In the genomic region with DNA sequence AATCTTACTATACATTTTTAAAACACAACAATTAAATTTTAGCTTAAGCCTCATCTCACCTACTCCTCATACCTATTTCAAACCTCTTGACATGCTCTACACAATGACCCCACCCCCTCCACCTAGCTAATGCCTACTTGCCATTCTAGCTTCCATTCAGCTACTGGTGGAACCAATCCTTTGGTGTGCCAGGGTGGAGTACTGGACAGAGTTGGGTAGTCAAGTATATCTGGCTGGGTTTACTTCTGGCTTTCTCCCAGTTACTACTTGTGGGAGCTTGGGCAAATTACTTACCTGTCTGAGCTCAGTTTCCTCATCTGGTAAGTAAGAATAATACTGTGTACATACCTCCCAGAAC, we compare ENCODE assay signal across 20 cellular contexts. TPM values are rescaled to one million over a fixed set of nuclear protein-coding genes. Genes with fewer than 3 reads are reported as not detected.
DNase-seq lines count a peak whose midpoint lies in the region; ATAC-seq, FAIRE-seq and TF ChIP-seq lines count a peak whose summit lies in the region.
"Had no signal": no experiment of that assay in that cellular context is flagged by ENCODE, and none has a peak within 500 bp of the region (broad histone marks: within the 10 kb centered on the region; RNA-seq: fewer than 3 reads in every experiment).

No MANE protein-coding gene starts in this region.

- ATAC-seq in right cardiac atrium (peak; percentile 14 to 17), Right ventricle myocardium inferior (no peak), esophagus mucosa (peak; percentile 73), pancreas (peak; percentile 20 to 31 (median 21)), upper lobe of right lung (peak; percentile 27)
- ATAC-seq in activated naive CD4-positive, alpha-beta T cell treated with anti-CD3 and anti-CD28 coated beads, Interleukin-2, amount 50 U/mL, for 72 hours = no peak
- ATAC-seq: Panc1 had no signal

- H3K9me3 ChIP-seq in right cardiac atrium (ENCODE audit: control insufficient read depth, low read length) (no peaks in the 10 kb centered on the region), pancreas (no peaks in the 10 kb centered on the region), upper lobe of right lung (no peaks in the 10 kb centered on the region)
- H3K9me3 ChIP-seq: MG63 had no signal

- H3K4me3 ChIP-seq in right cardiac atrium (ENCODE audit: low read length) (no peak overlapping the region), pancreas (no peak overlapping the region), upper lobe of right lung (no peak overlapping the region)
- H3K4me3 ChIP-seq: GM23248, MG63 had no signal

- FAIRE-seq in pancreas (lab: Jason Lieb, UNC) = no peak
- FAIRE-seq: GM12891, GM18507 had no signal

- H3K27ac Mint-ChIP-seq in activated naive CD4-positive, alpha-beta T cell treated with anti-CD3 and anti-CD28 coated beads, Interleukin-2, amount 50 U/mL, for 72 hours = peak overlapping the region in 1 of 2 donors; percentile 52

- H3K36me3 ChIP-seq in pancreas = no peaks in the 10 kb centered on the region
- no peaks in the 10 kb centered on the region for H3K36me3 ChIP-seq in upper lobe of right lung
- H3K36me3 ChIP-seq: MG63 had no signal

- intact Hi-C loops in right cardiac atrium (cut with DNase I) = no loop called here
- intact Hi-C loops in Right ventricle myocardium inferior (cut with DNase I) = no loop called here
- intact Hi-C loops in pancreas (cut with DNase I) = no loop called here
- intact Hi-C loops in upper lobe of right lung (cut with DNase I) = no loop called here

- peak overlapping the region; percentile 21 for H3K27ac ChIP-seq in right cardiac atrium (ENCODE audit: low read length)
- peak overlapping the region in 2 of 4 donors; percentile 67 for H3K27ac ChIP-seq in pancreas
- no peak overlapping the region for H3K27ac ChIP-seq in upper lobe of right lung
- H3K27ac ChIP-seq: C4-2B, GM23248 had no signal

- DNase-seq in right cardiac atrium = no peak
- DNase-seq in Right ventricle myocardium inferior (ENCODE audit: missing footprints) = no peak
- DNase-seq in pancreas = no peak
- no peak for DNase-seq in upper lobe of right lung
- no peak for DNase-seq in 8988T
- DNase-seq in activated naive CD4-positive, alpha-beta T cell treated with anti-CD3 and anti-CD28 coated beads, Interleukin-2, amount 50 U/mL, for 72 hours (ENCODE audit: low spot score in 2 of 2) = no peak
- no peak for DNase-seq in cortex of kidney (lab: John Stamatoyannopoulos, UW)
- DNase-seq: DMS 273 treated with DMSO at 0.1 percent for 48 hours, GF-D8, Karpas-422, NCI-H1092 treated with DMSO at 0.1 percent for 48 hours, NCI-H2081 treated with DMSO at 0.1 percent for 48 hours, NCI-H510A had no signal

- H3K4me1 ChIP-seq in right cardiac atrium (ENCODE audit: control insufficient read depth, insufficient read depth, low read length) = peaks cover 19% of the 10 kb centered on the region
- peaks cover 15 to 53% (median 52%) of the 10 kb centered on the region in 3 donors for H3K4me1 ChIP-seq in pancreas
- H3K4me1 ChIP-seq in upper lobe of right lung = peaks cover 5% of the 10 kb centered on the region

- no peaks in the 10 kb centered on the region for H3K36me3 Mint-ChIP-seq in activated naive CD4-positive, alpha-beta T cell treated with anti-CD3 and anti-CD28 coated beads, Interleukin-2, amount 50 U/mL, for 72 hours

- H3K27me3 ChIP-seq in right cardiac atrium (ENCODE audit: control insufficient read depth, insufficient read depth) (no peaks in the 10 kb centered on the region), pancreas (no peaks in the 10 kb centered on the region), upper lobe of right lung (no peaks in the 10 kb centered on the region)
- H3K27me3 ChIP-seq: MG63 had no signal

- no peak for TF ChIP-seq CTCF in pancreas (IDR thresholded peaks at IDR 0.05)
- TF ChIP-seq CTCF in upper lobe of right lung (IDR thresholded peaks at IDR 0.05) = no peak

- H3K9me3 Mint-ChIP-seq in activated naive CD4-positive, alpha-beta T cell treated with anti-CD3 and anti-CD28 coated beads, Interleukin-2, amount 50 U/mL, for 72 hours = no peaks in the 10 kb centered on the region

RNA-seq across cellular contexts. Expression of gene PLPP1, which starts 24.3 kb away (rescaled TPM):
- 100 to 1,000 TPM in 1 of 4 donors, 10 to 100 TPM in 3; 79.8 to 110 (median 88.8) TPM for total RNA-seq in right cardiac atrium
- 150 TPM for polyA plus RNA-seq in right cardiac atrium
- 74.1 TPM for total RNA-seq in Right ventricle myocardium inferior
- 16.2 TPM for total RNA-seq in esophagus mucosa
- 10 to 100 TPM; 11.5 to 28.0 (median 17.1) TPM for total RNA-seq in pancreas
- polyA plus RNA-seq in pancreas = 10 to 100 TPM; 23.8 to 34.9 TPM
- 56.1 TPM for total RNA-seq in upper lobe of right lung
- total RNA-seq in activated naive CD4-positive, alpha-beta T cell treated with anti-CD3 and anti-CD28 coated beads, Interleukin-2, amount 50 U/mL, for 72 hours = 10 to 100 TPM; 10.8 to 12.5 TPM

Comparison
In these comparisons a context has a peak if more than half of its experiments do, and no peak if none do; other contexts are left out.
1. ATAC-seq: peak in right cardiac atrium (2 of 2), esophagus mucosa (single experiment), pancreas (4 of 4) and upper lobe of right lung (single experiment); none in Right ventricle myocardium inferior (single experiment) and activated naive CD4-positive, alpha-beta T cell treated with anti-CD3 and anti-CD28 coated beads, Interleukin-2, amount 50 U/mL, for 72 hours (0 of 2).